In genomic region chr9:136942881-136943230, GRCh38 we compare ENCODE assay signal across 9 cellular contexts. TPM values are rescaled to one million over a fixed set of nuclear protein-coding genes. Genes with fewer than 3 reads are reported as not detected.
DNase-seq lines count a peak whose midpoint lies in the region; ATAC-seq and TF ChIP-seq lines count a peak whose summit lies in the region.
"Had no signal": no experiment of that assay in that cellular context is flagged by ENCODE, and none has a peak within 500 bp of the region (broad histone marks: within the 10 kb centered on the region; RNA-seq: fewer than 3 reads in every experiment).

No MANE protein-coding gene starts in this region.

- H3K36me3 Mint-ChIP-seq in IgD-negative memory B cell = peaks cover 3% of the 10 kb centered on the region
- peaks cover 0 to 23% (median 2%) of the 10 kb centered on the region in 3 donors for H3K36me3 Mint-ChIP-seq in naive thymus-derived CD8-positive, alpha-beta T cell

- TF ChIP-seq CTCF in AG04449 (IDR thresholded peaks at IDR 0.05; ENCODE audit: insufficient read depth, low read length, missing control alignments) (no peak), cardiac fibroblast (IDR thresholded peaks at IDR 0.05; ENCODE audit: low read depth, low read length) (no peak)

- peak overlapping the region in 1 of 4 donors; percentile 23 for H3K4me3 Mint-ChIP-seq in IgD-negative memory B cell
- H3K4me3 Mint-ChIP-seq in naive thymus-derived CD8-positive, alpha-beta T cell = peak overlapping the region in 6 of 10 donors; percentile 26 to 76 (median 55)

- ATAC-seq in naive thymus-derived CD8-positive, alpha-beta T cell = no peak

- H3K4me3 ChIP-seq in AG04449 (ENCODE audit: low read depth, low read length) (peak overlapping the region; percentile 81), cardiac fibroblast (replicated peaks in 1 of 2; ENCODE audit: low read depth in 2 of 2, low read length in 2 of 2) (peak overlapping the region; percentile 84 to 85)

- H3K9me3 Mint-ChIP-seq in IgD-negative memory B cell = no peaks in the 10 kb centered on the region
- no peaks in the 10 kb centered on the region for H3K9me3 Mint-ChIP-seq in naive thymus-derived CD8-positive, alpha-beta T cell

- peak overlapping the region in 2 of 3 donors; percentile 28 to 59 for H3K27ac Mint-ChIP-seq in IgD-negative memory B cell
- no peak overlapping the region for H3K27ac Mint-ChIP-seq in naive thymus-derived CD8-positive, alpha-beta T cell

- CTCF ChIA-PET in AG04449 (lab: Yijun Ruan, JAX) = interaction anchor here (1.1 to 1.7 kb wide), 3 partner anchors 12 to 92 kb away, joined by 3 to 6 read pairs (median 6); partner anchors contain the start of gene FUT7

- H3K27me3 Mint-ChIP-seq in IgD-negative memory B cell = no peaks in the 10 kb centered on the region
- no peaks in the 10 kb centered on the region for H3K27me3 Mint-ChIP-seq in naive thymus-derived CD8-positive, alpha-beta T cell

- DNase-seq in AG04449 (ENCODE audit: low read depth, low spot score) = no peak
- DNase-seq in cardiac fibroblast (ENCODE audit: low read depth in 2 of 2) = no peak
- no peak for DNase-seq in naive thymus-derived CD8-positive, alpha-beta T cell
- DNase-seq in HuH-7.5 (ENCODE audit: low spot score) = no peak
- DNase-seq in AG08395 (ENCODE audit: low spot score) = no peak
- DNase-seq in stimulated activated CD4-positive, alpha-beta T cell treated with anti-CD3 and anti-CD28 coated beads, Interleukin-4, amount 100 ng/mL, for 24 hours = no peak
- DNase-seq in activated CD8-positive, alpha-beta memory T cell treated with anti-CD3 and anti-CD28 coated beads for 24 hours = no peak
- DNase-seq: NCI-H1092 treated with DMSO at 0.1 percent for 48 hours had no signal

- H3K4me1 Mint-ChIP-seq in IgD-negative memory B cell = peaks cover 0 to 6% (median 4%) of the 10 kb centered on the region in 3 donors
- peaks cover 5 to 20% (median 9%) of the 10 kb centered on the region in 4 donors for H3K4me1 Mint-ChIP-seq in naive thymus-derived CD8-positive, alpha-beta T cell

- POLR2A ChIA-PET in AG04449 (lab: Yijun Ruan, JAX) = no interaction called here
- POLR2A ChIA-PET in naive thymus-derived CD8-positive, alpha-beta T cell (lab: Charles Lee) = interaction anchor here (1.2 to 9.5 kb wide), 4 partner anchors 52 to 298 kb away, joined by 3 to 113 read pairs (median 6); partner anchors contain the start of genes CLIC3, PAXX and TMEM141

RNA-seq across cellular contexts. Expression of gene FBXW5, which starts 1.7 kb away (rescaled TPM):
- polyA plus RNA-seq in IgD-negative memory B cell = 108 TPM
- 10 to 100 TPM; 93.1 TPM for total RNA-seq in naive thymus-derived CD8-positive, alpha-beta T cell
- polyA plus RNA-seq in naive thymus-derived CD8-positive, alpha-beta T cell = 10 to 100 TPM; 62.9 to 92.1 (median 83.7) TPM

RNA-seq across cellular contexts. Expression of gene C8G, which starts 2.2 kb away (rescaled TPM):
- polyA plus RNA-seq in IgD-negative memory B cell = not detected
- under 1 TPM in 1 of 2 experiments, not detected in 1; 0.99 TPM for total RNA-seq in naive thymus-derived CD8-positive, alpha-beta T cell
- polyA plus RNA-seq in naive thymus-derived CD8-positive, alpha-beta T cell = 1 to 10 TPM in 1 of 3 donors, not detected in 2; 1.6 TPM

RNA-seq across cellular contexts. Expression of gene LCN12, which starts 9.2 kb away (rescaled TPM):
- polyA plus RNA-seq in IgD-negative memory B cell = not detected
- 1 to 10 TPM; 2.6 to 2.7 TPM for total RNA-seq in naive thymus-derived CD8-positive, alpha-beta T cell
- polyA plus RNA-seq in naive thymus-derived CD8-positive, alpha-beta T cell = not detected

RNA-seq across cellular contexts. Expression of gene PTGDS, which starts 34.4 kb away (rescaled TPM):
- not detected for polyA plus RNA-seq in IgD-negative memory B cell
- total RNA-seq in naive thymus-derived CD8-positive, alpha-beta T cell = under 1 TPM in 1 of 2 experiments, not detected in 1; 0.58 TPM
- polyA plus RNA-seq in naive thymus-derived CD8-positive, alpha-beta T cell = 1 to 10 TPM in 1 of 3 donors, under 1 TPM in 1, not detected in 1; 0.31 to 3.2 TPM

RNA-seq across cellular contexts. Expression of gene LCNL1, which starts 39.9 kb away (rescaled TPM):
- polyA plus RNA-seq in IgD-negative memory B cell = not detected
- total RNA-seq in naive thymus-derived CD8-positive, alpha-beta T cell = under 1 TPM; 0.44 to 0.74 TPM
- polyA plus RNA-seq in naive thymus-derived CD8-positive, alpha-beta T cell = not detected

Comparison
In these comparisons a context has a peak if more than half of its experiments do, and no peak if none do; other contexts are left out.
1. H3K27ac Mint-ChIP-seq: peak in IgD-negative memory B cell (2 of 3); none in naive thymus-derived CD8-positive, alpha-beta T cell (0 of 10).